ENCODE assay signal across 19 cellular contexts in genomic region chr1:102578806-102579205, GRCh38.
"Had no signal": no experiment of that assay in that cellular context is flagged by ENCODE, and none has a peak within 500 bp of the region (broad histone marks: within the 10 kb centered on the region; RNA-seq: fewer than 3 reads in every experiment).

No MANE protein-coding gene starts in this region.

- H3K27ac Mint-ChIP-seq: activated naive CD4-positive, alpha-beta T cell treated with anti-CD3 and anti-CD28 coated beads, Interleukin-2, amount 50 U/mL, for 72 hours; dendritic cell treated with granulocyte-macrophage colony-stimulating factor and Interleukin-4, amounts not matched to agents 40 ng/mL and 50 ng/mL, for 4 days; naive B cell had no signal

- H3K27me3 ChIP-seq: adrenal gland, body of pancreas, foreskin keratinocyte, thyroid gland, upper lobe of right lung had no signal

- H3K9me3 Mint-ChIP-seq: dendritic cell treated with granulocyte-macrophage colony-stimulating factor and Interleukin-4, amounts not matched to agents 40 ng/mL and 50 ng/mL, for 4 days had no signal

- H3K4me1 Mint-ChIP-seq: naive B cell had no signal

- H3K4me1 ChIP-seq: adrenal gland, body of pancreas, foreskin keratinocyte, thyroid gland, upper lobe of right lung had no signal

- H3K36me3 ChIP-seq: adrenal gland, thyroid gland, upper lobe of right lung had no signal

- ATAC-seq: activated naive CD4-positive, alpha-beta T cell treated with anti-CD3 and anti-CD28 coated beads, Interleukin-2, amount 50 U/mL, for 72 hours; body of pancreas; foreskin keratinocyte; left colon; stimulated activated naive CD8-positive, alpha-beta T cell treated with anti-CD3 and anti-CD28 coated beads, Interleukin-15, Interleukin-2, amounts not matched to agents 100 U/mL and 50 U/mL, for 24 hours; upper lobe of right lung had no signal

- H3K9me3 ChIP-seq: adrenal gland, body of pancreas, thyroid gland, upper lobe of right lung had no signal

- H3K4me3 ChIP-seq: adrenal gland, body of pancreas, thyroid gland, upper lobe of right lung had no signal

- H3K27ac ChIP-seq: adrenal gland, body of pancreas, foreskin keratinocyte, thyroid gland, upper lobe of right lung had no signal

- H3K27me3 Mint-ChIP-seq: dendritic cell treated with granulocyte-macrophage colony-stimulating factor and Interleukin-4, amounts not matched to agents 40 ng/mL and 50 ng/mL, for 4 days; naive B cell had no signal

- H3K36me3 Mint-ChIP-seq: activated naive CD4-positive, alpha-beta T cell treated with anti-CD3 and anti-CD28 coated beads, Interleukin-2, amount 50 U/mL, for 72 hours; naive B cell had no signal

- H3K4me3 Mint-ChIP-seq: dendritic cell treated with granulocyte-macrophage colony-stimulating factor and Interleukin-4, amounts not matched to agents 40 ng/mL and 50 ng/mL, for 4 days; naive B cell had no signal

- DNase-seq: activated CD4-positive, alpha-beta T cell treated with anti-CD3 and anti-CD28 coated beads for 1 hour; activated CD4-positive, alpha-beta T cell treated with anti-CD3 and anti-CD28 coated beads, Interleukin-2, amount 50 U/mL, for 1 hour; activated T-cell treated with anti-CD3 and anti-CD28 coated beads, Interleukin-2, amount 50 U/mL, for 1 hour; adrenal gland; body of pancreas; effector CD4-positive, alpha-beta T cell; erythroblast; foreskin keratinocyte; left colon; mesendoderm; naive B cell; stimulated activated CD4-positive, alpha-beta T cell treated with anti-CD3 and anti-CD28 coated beads, Interleukin-4, amount 100 ng/mL, for 24 hours; stimulated activated naive CD8-positive, alpha-beta T cell treated with anti-CD3 and anti-CD28 coated beads, Interleukin-15, Interleukin-2, amounts not matched to agents 100 U/mL and 50 U/mL, for 24 hours; substantia nigra; T-helper 2 cell; thyroid gland; upper lobe of right lung had no signal
